Comparison of ENCODE assay signal across 8 cellular contexts in genomic region chr5:42948961-42949347, GRCh38.
DNase-seq lines count a peak whose midpoint lies in the region; ATAC-seq and TF ChIP-seq lines count a peak whose summit lies in the region.

No MANE protein-coding gene starts in this region.

- H3K9me3 ChIP-seq in GM23248 (ENCODE audit: low read depth) (no peaks in the 10 kb centered on the region), mononuclear cell (ENCODE audit: low read depth, low read length) (no peaks in the 10 kb centered on the region)

- peak overlapping the region; percentile 79 for H3K4me3 ChIP-seq in GM23248
- H3K4me3 ChIP-seq in mononuclear cell (ENCODE audit: low read length): peak overlapping the region; percentile 63

- H3F3A ChIP-seq in GM23248 (ENCODE audit: insufficient read depth): peaks cover 25% of the 10 kb centered on the region

- ATAC-seq in activated T-helper 17 cell treated with anti-CD3 and anti-CD28 coated beads, Interleukin-2, amount 50 U/mL, for 72 hours (replicated peaks): no peak

- H3K36me3 ChIP-seq in GM23248 (ENCODE audit: low read depth): no peaks in the 10 kb centered on the region

- H3K9me2 ChIP-seq in GM23248 (ENCODE audit: insufficient read depth): no peaks in the 10 kb centered on the region

- H2AFZ ChIP-seq in GM23248: peak overlapping the region; percentile 87

- in situ Hi-C loops in GM23248 (cut with MboI): no loop called here

- H3K4me2 ChIP-seq in GM23248 (ENCODE audit: unreplicated experiment): peak overlapping the region; percentile 92

- no peak for TF ChIP-seq CTCF in C4-2B (conservative IDR thresholded peaks at IDR 0.05)

- DNase-seq in GM23248 (peak; percentile 4), 8988T (no peak), KG1 (lab: John Stamatoyannopoulos, UW) (no peak), NCI-H2029 (lab: John Stamatoyannopoulos, UW) (no peak), NCI-H187 treated with DMSO at 0.1 percent for 48 hours (lab: John Stamatoyannopoulos, UW) (no peak)

- H3K27me3 Mint-ChIP-seq in activated T-helper 17 cell treated with anti-CD3 and anti-CD28 coated beads, Interleukin-2, amount 50 U/mL, for 72 hours: no peaks in the 10 kb centered on the region

- peak overlapping the region; percentile 91 for H3K9ac ChIP-seq in GM23248

- H3K27ac ChIP-seq in C4-2B (peak overlapping the region; percentile 71; the same call in 1 of the 2 replicates), GM23248 (peak overlapping the region; percentile 93)

- H4K20me1 ChIP-seq in GM23248 (ENCODE audit: insufficient read depth): no peaks in the 10 kb centered on the region

- H3K36me3 Mint-ChIP-seq in activated T-helper 17 cell treated with anti-CD3 and anti-CD28 coated beads, Interleukin-2, amount 50 U/mL, for 72 hours (ENCODE audit: low read depth): peaks cover 4% of the 10 kb centered on the region

- peaks cover 10% of the 10 kb centered on the region; the same call in 1 of the 2 replicates for H3K79me2 ChIP-seq in GM23248 (ENCODE audit: insufficient read depth)

- no peaks in the 10 kb centered on the region for H3K9me3 Mint-ChIP-seq in activated T-helper 17 cell treated with anti-CD3 and anti-CD28 coated beads, Interleukin-2, amount 50 U/mL, for 72 hours

- H3K4me3 Mint-ChIP-seq in activated T-helper 17 cell treated with anti-CD3 and anti-CD28 coated beads, Interleukin-2, amount 50 U/mL, for 72 hours: peak overlapping the region; percentile 96

- peak overlapping the region; percentile 97 for H3K27ac Mint-ChIP-seq in activated T-helper 17 cell treated with anti-CD3 and anti-CD28 coated beads, Interleukin-2, amount 50 U/mL, for 72 hours

- peaks cover 12% of the 10 kb centered on the region for H3K4me1 Mint-ChIP-seq in activated T-helper 17 cell treated with anti-CD3 and anti-CD28 coated beads, Interleukin-2, amount 50 U/mL, for 72 hours

- H3K27me3 ChIP-seq in GM23248 (replicated peaks; ENCODE audit: insufficient read depth) (no peaks in the 10 kb centered on the region), mononuclear cell (ENCODE audit: insufficient read depth, low read length) (peaks cover 3% of the 10 kb centered on the region)

- H3K4me1 ChIP-seq in GM23248 (ENCODE audit: insufficient read depth) (peaks cover 31% of the 10 kb centered on the region), mononuclear cell (ENCODE audit: insufficient read depth, low read length) (peaks cover 50% of the 10 kb centered on the region)

- WGBS in GM23248 (ENCODE audit: low coverage in 1 of 2, low lambda C conversion rate in 2 of 2, missing lambda C conversion rate in 2 of 2), 2 experiments: 27 to 36% methylated on average over 10 of the region's 10 CpGs
